14 cellular contexts compared by ENCODE assay signal in the genomic region with DNA sequence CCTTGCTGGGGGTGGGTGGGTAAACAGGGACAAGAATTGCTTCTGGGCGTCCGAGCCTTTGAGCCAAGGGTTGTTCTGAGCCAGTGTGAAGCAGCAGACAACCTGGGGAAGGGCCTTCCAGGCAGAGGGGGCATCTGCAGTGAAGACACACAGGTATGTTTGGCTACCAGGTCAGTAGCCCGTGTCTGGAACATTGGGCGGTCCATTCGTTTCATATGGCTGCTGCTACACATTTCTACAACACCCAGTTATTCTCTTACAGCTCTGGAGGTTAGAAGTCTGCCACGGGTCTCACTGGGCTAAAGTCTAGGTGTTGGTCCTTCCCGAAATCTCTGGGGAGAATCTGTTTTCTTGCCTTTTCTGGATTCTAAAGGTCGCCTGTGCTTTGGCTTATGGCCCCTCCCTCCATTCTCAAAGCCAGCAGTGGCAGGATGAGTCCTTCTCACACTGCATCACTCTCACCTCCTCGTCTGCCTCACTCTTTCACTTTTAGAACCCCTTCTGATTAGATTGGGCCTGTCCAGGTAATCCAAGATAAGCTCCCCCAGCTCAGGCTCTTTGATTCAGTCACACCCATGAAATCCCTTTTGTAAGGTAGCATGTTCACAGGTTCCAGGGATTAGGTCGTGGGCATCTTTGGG.
DNase-seq lines count a peak whose midpoint lies in the region; ATAC-seq and TF ChIP-seq lines count a peak whose summit lies in the region.
"Had no signal": no experiment of that assay in that cellular context is flagged by ENCODE, and none has a peak within 500 bp of the region (broad histone marks: within the 10 kb centered on the region; RNA-seq: fewer than 3 reads in every experiment).

No MANE protein-coding gene starts in this region.

- H3K4me3 ChIP-seq in SK-N-MC (peak overlapping the region; percentile 45), hepatocyte (no peak overlapping the region)
- H3K4me3 ChIP-seq: cardiac muscle cell, mucosa of descending colon, right atrium auricular region had no signal

- H3K27me3 Mint-ChIP-seq in activated CD4-positive, alpha-beta T cell treated with anti-CD3 and anti-CD28 coated beads for 36 hours = no peaks in the 10 kb centered on the region
- H3K27me3 Mint-ChIP-seq in activated CD4-positive, alpha-beta T cell treated with anti-CD3 and anti-CD28 coated beads, Interleukin-2, amount 10 ng/mL, durations not matched to agents 7 days and 5 days = no peaks in the 10 kb centered on the region
- no peaks in the 10 kb centered on the region for H3K27me3 Mint-ChIP-seq in stimulated activated memory B cell treated with anti-CD40 and anti-IgM and Interleukin-4, amounts not matched to agents 10 μg/mL and 1 μg/mL and 100 μg/mL, for 72 hours

- peaks cover 23% of the 10 kb centered on the region for H3K36me3 Mint-ChIP-seq in activated CD4-positive, alpha-beta T cell treated with anti-CD3 and anti-CD28 coated beads for 36 hours (ENCODE audit: low read depth)
- H3K36me3 Mint-ChIP-seq in activated CD4-positive, alpha-beta T cell treated with anti-CD3 and anti-CD28 coated beads, Interleukin-2, amount 10 ng/mL, durations not matched to agents 7 days and 5 days (ENCODE audit: low read depth) = peaks cover 40% of the 10 kb centered on the region
- H3K36me3 Mint-ChIP-seq in stimulated activated memory B cell treated with anti-CD40 and anti-IgM and Interleukin-4, amounts not matched to agents 10 μg/mL and 1 μg/mL and 100 μg/mL, for 72 hours = peaks cover 55% of the 10 kb centered on the region

- peak; percentile 59 for ATAC-seq in activated CD4-positive, alpha-beta T cell treated with anti-CD3 and anti-CD28 coated beads for 36 hours
- ATAC-seq in stimulated activated memory B cell treated with anti-CD40 and anti-IgM and Interleukin-4, amounts not matched to agents 10 μg/mL and 1 μg/mL and 100 μg/mL, for 72 hours = no peak
- ATAC-seq in HG02610 (IDR thresholded peaks at IDR 0.05; ENCODE audit: unreplicated experiment) = no peak

- H3K9ac ChIP-seq in SK-N-MC (ENCODE audit: insufficient read length) = no peak overlapping the region

- DNase-seq in activated CD4-positive, alpha-beta T cell treated with anti-CD3 and anti-CD28 coated beads for 36 hours = peak; percentile 47
- DNase-seq in activated CD4-positive, alpha-beta T cell treated with anti-CD3 and anti-CD28 coated beads, Interleukin-2, amount 10 ng/mL, durations not matched to agents 7 days and 5 days = no peak
- DNase-seq in SK-N-MC (ENCODE audit: low read depth, low spot score) = no peak
- DNase-seq in hepatocyte (ENCODE audit: low spot score) = no peak
- DNase-seq in NCI-H1694 treated with DMSO at 0.1 percent for 48 hours (lab: John Stamatoyannopoulos, UW) = no peak
- DNase-seq in posterior cingulate gyrus = no peak
- DNase-seq: COR-L47, endodermal cell, mucosa of descending colon, NCI-H2081 had no signal

- H3K27me3 ChIP-seq in hepatocyte = no peaks in the 10 kb centered on the region
- H3K27me3 ChIP-seq: cardiac muscle cell, right atrium auricular region had no signal

- peaks cover 93% of the 10 kb centered on the region for H3K4me1 Mint-ChIP-seq in activated CD4-positive, alpha-beta T cell treated with anti-CD3 and anti-CD28 coated beads for 36 hours
- H3K4me1 Mint-ChIP-seq in activated CD4-positive, alpha-beta T cell treated with anti-CD3 and anti-CD28 coated beads, Interleukin-2, amount 10 ng/mL, durations not matched to agents 7 days and 5 days = peaks cover 96% of the 10 kb centered on the region
- peaks cover 89% of the 10 kb centered on the region for H3K4me1 Mint-ChIP-seq in stimulated activated memory B cell treated with anti-CD40 and anti-IgM and Interleukin-4, amounts not matched to agents 10 μg/mL and 1 μg/mL and 100 μg/mL, for 72 hours

- POLR2A ChIA-PET in activated CD4-positive, alpha-beta T cell treated with anti-CD3 and anti-CD28 coated beads for 36 hours (lab: Charles Lee) = interaction anchor here (0.6 to 0.9 kb wide), 3 partner anchors 14 to 174 kb away, joined by 3 to 4 read pairs (median 3); no protein-coding TSS in a partner anchor
- POLR2A ChIA-PET in activated CD4-positive, alpha-beta T cell treated with anti-CD3 and anti-CD28 coated beads, Interleukin-2, amount 10 ng/mL, durations not matched to agents 7 days and 5 days (lab: Charles Lee) = interaction anchor here (0.9 kb wide), 1 partner anchor 11 kb away, joined by 4 read pairs; no protein-coding TSS in a partner anchor

- no peaks in the 10 kb centered on the region for H3K9me3 Mint-ChIP-seq in activated CD4-positive, alpha-beta T cell treated with anti-CD3 and anti-CD28 coated beads for 36 hours (ENCODE audit: low read depth)
- H3K9me3 Mint-ChIP-seq in activated CD4-positive, alpha-beta T cell treated with anti-CD3 and anti-CD28 coated beads, Interleukin-2, amount 10 ng/mL, durations not matched to agents 7 days and 5 days = no peaks in the 10 kb centered on the region
- no peaks in the 10 kb centered on the region for H3K9me3 Mint-ChIP-seq in stimulated activated memory B cell treated with anti-CD40 and anti-IgM and Interleukin-4, amounts not matched to agents 10 μg/mL and 1 μg/mL and 100 μg/mL, for 72 hours
- H3K9me3 Mint-ChIP-seq: endodermal cell had no signal

- peak overlapping the region; percentile 49 for H3K4me2 ChIP-seq in hepatocyte

- H3K4me3 Mint-ChIP-seq in activated CD4-positive, alpha-beta T cell treated with anti-CD3 and anti-CD28 coated beads for 36 hours = no peak overlapping the region
- no peak overlapping the region for H3K4me3 Mint-ChIP-seq in activated CD4-positive, alpha-beta T cell treated with anti-CD3 and anti-CD28 coated beads, Interleukin-2, amount 10 ng/mL, durations not matched to agents 7 days and 5 days
- H3K4me3 Mint-ChIP-seq in stimulated activated memory B cell treated with anti-CD40 and anti-IgM and Interleukin-4, amounts not matched to agents 10 μg/mL and 1 μg/mL and 100 μg/mL, for 72 hours = no peak overlapping the region
- H3K4me3 Mint-ChIP-seq: endodermal cell had no signal

- H3K9me2 ChIP-seq in hepatocyte (replicated peaks; ENCODE audit: insufficient read depth) = no peaks in the 10 kb centered on the region

- H3K36me3 ChIP-seq in SK-N-MC (ENCODE audit: insufficient read depth, low read length) (no peaks in the 10 kb centered on the region), hepatocyte (replicated peaks; ENCODE audit: insufficient read depth, low read depth) (no peaks in the 10 kb centered on the region)
- H3K36me3 ChIP-seq: cardiac muscle cell, right atrium auricular region had no signal

- peak overlapping the region; percentile 89 for H3K27ac Mint-ChIP-seq in activated CD4-positive, alpha-beta T cell treated with anti-CD3 and anti-CD28 coated beads for 36 hours
- H3K27ac Mint-ChIP-seq in activated CD4-positive, alpha-beta T cell treated with anti-CD3 and anti-CD28 coated beads, Interleukin-2, amount 10 ng/mL, durations not matched to agents 7 days and 5 days = no peak overlapping the region
- H3K27ac Mint-ChIP-seq in stimulated activated memory B cell treated with anti-CD40 and anti-IgM and Interleukin-4, amounts not matched to agents 10 μg/mL and 1 μg/mL and 100 μg/mL, for 72 hours = peak overlapping the region; percentile 94
- H3K27ac Mint-ChIP-seq: endodermal cell had no signal

- CTCF ChIA-PET in activated CD4-positive, alpha-beta T cell treated with anti-CD3 and anti-CD28 coated beads for 36 hours (lab: Charles Lee) = no interaction called here
- CTCF ChIA-PET in activated CD4-positive, alpha-beta T cell treated with anti-CD3 and anti-CD28 coated beads, Interleukin-2, amount 10 ng/mL, durations not matched to agents 7 days and 5 days (lab: Charles Lee) = interaction anchor here (1.8 to 3.0 kb wide), 2 partner anchors 16 to 21 kb away, joined by 3 to 15 read pairs; no protein-coding TSS in a partner anchor

- TF ChIP-seq CTCF in hepatocyte (IDR thresholded peaks at IDR 0.05; ENCODE audit: poor library complexity) = no peak

- no peaks in the 10 kb centered on the region for H4K20me1 ChIP-seq in hepatocyte (ENCODE audit: insufficient read depth, poor library complexity, severe bottlenecking)

- H3K27ac ChIP-seq in SK-N-MC (peak overlapping the region; percentile 85; the same call in 1 of the 2 replicates), hepatocyte (peak overlapping the region; percentile 75)
- H3K27ac ChIP-seq: cardiac muscle cell, right atrium auricular region had no signal

- no peaks in the 10 kb centered on the region for H3K79me2 ChIP-seq in hepatocyte

- intact Hi-C loops in activated CD4-positive, alpha-beta T cell treated with anti-CD3 and anti-CD28 coated beads for 36 hours (cut with DNase I, micrococcal nuclease) = no loop called here
- intact Hi-C loops in posterior cingulate gyrus (cut with DNase I) = no loop called here

- H3K4me1 ChIP-seq in hepatocyte (ENCODE audit: insufficient read depth) = peaks cover 58% of the 10 kb centered on the region

- no peak overlapping the region for H2AFZ ChIP-seq in hepatocyte

- WGBS in hepatocyte (ENCODE audit: low lambda C conversion rate, missing lambda C conversion rate) = 76% methylated on average over 10 of the region's 10 CpGs

- no peaks in the 10 kb centered on the region for H3K9me3 ChIP-seq in SK-N-MC (ENCODE audit: low read depth, low read length)
- no peaks in the 10 kb centered on the region for H3K9me3 ChIP-seq in hepatocyte (ENCODE audit: low read depth)
- H3K9me3 ChIP-seq: mucosa of descending colon, right atrium auricular region had no signal
